In genomic region chr9:73577867-73578266, GRCh38 we compare ENCODE assay signal across 14 cellular contexts.
A peak's percentile ranks its signal among the peaks of the same experiment; 100 is the strongest.
DNase-seq lines count a peak whose midpoint lies in the region; ATAC-seq lines count a peak whose summit lies in the region.
"Had no signal": no experiment of that assay in that cellular context is flagged by ENCODE, and none has a peak within 500 bp of the region (broad histone marks: within the 10 kb centered on the region; RNA-seq: fewer than 3 reads in every experiment).

No MANE protein-coding gene starts in this region.

- no peaks in the 10 kb centered on the region for H3K27me3 Mint-ChIP-seq in activated T-cell treated with anti-CD3 and anti-CD28 coated beads, Interleukin-2, amount 50 U/mL, for 4 hours (ENCODE audit: low read depth)

- no peaks in the 10 kb centered on the region for H3K36me3 Mint-ChIP-seq in activated T-cell treated with anti-CD3 and anti-CD28 coated beads, Interleukin-2, amount 50 U/mL, for 4 hours (ENCODE audit: insufficient read depth)

- DNase-seq in DMS 273 (lab: John Stamatoyannopoulos, UW; ENCODE audit: unreplicated experiment) (peak; percentile 2), DMS 273 treated with DMSO at 0.1 percent for 48 hours (lab: John Stamatoyannopoulos, UW) (no peak), NCI-H446 treated with DMSO at 0.1 percent for 48 hours (lab: John Stamatoyannopoulos, UW) (peak; percentile 71), cerebellum (ENCODE audit: low spot score) (peak; percentile 23), pons (ENCODE audit: low spot score) (peak; percentile 24), HuH-7.5 (ENCODE audit: low spot score) (no peak), NCI-H1048 (lab: John Stamatoyannopoulos, UW) (no peak)
- DNase-seq in activated T-cell treated with anti-CD3 and anti-CD28 coated beads, Interleukin-2, amount 50 U/mL, for 4 hours, result no peak
- DNase-seq: 8988T; activated CD8-positive, alpha-beta memory T cell treated with anti-CD3 and anti-CD28 coated beads, Interleukin-2, amount 50 U/mL, for 4 hours; DND-41; NCI-H146; Peyer's patch had no signal

- H3K9me3 Mint-ChIP-seq in activated T-cell treated with anti-CD3 and anti-CD28 coated beads, Interleukin-2, amount 50 U/mL, for 4 hours, result no peaks in the 10 kb centered on the region

- ATAC-seq in activated T-cell treated with anti-CD3 and anti-CD28 coated beads, Interleukin-2, amount 50 U/mL, for 4 hours, result no peak
- ATAC-seq: sciatic nerve had no signal

- H3K4me3 Mint-ChIP-seq in activated T-cell treated with anti-CD3 and anti-CD28 coated beads, Interleukin-2, amount 50 U/mL, for 4 hours, result no peak overlapping the region

- no peaks in the 10 kb centered on the region for H3K4me1 Mint-ChIP-seq in activated T-cell treated with anti-CD3 and anti-CD28 coated beads, Interleukin-2, amount 50 U/mL, for 4 hours (ENCODE audit: low read depth)

Comparison
In these comparisons a context has a peak if more than half of its experiments do, and no peak if none do; other contexts are left out.
1. DNase-seq: peak in DMS 273 (single experiment), NCI-H446 treated with DMSO at 0.1 percent for 48 hours (single experiment), cerebellum (single experiment) and pons (single experiment); none in DMS 273 treated with DMSO at 0.1 percent for 48 hours (single experiment), HuH-7.5 (single experiment), NCI-H1048 (single experiment) and activated T-cell treated with anti-CD3 and anti-CD28 coated beads, Interleukin-2, amount 50 U/mL, for 4 hours (single experiment).